Comparison of ENCODE assay signal across 25 cellular contexts in the genomic region with DNA sequence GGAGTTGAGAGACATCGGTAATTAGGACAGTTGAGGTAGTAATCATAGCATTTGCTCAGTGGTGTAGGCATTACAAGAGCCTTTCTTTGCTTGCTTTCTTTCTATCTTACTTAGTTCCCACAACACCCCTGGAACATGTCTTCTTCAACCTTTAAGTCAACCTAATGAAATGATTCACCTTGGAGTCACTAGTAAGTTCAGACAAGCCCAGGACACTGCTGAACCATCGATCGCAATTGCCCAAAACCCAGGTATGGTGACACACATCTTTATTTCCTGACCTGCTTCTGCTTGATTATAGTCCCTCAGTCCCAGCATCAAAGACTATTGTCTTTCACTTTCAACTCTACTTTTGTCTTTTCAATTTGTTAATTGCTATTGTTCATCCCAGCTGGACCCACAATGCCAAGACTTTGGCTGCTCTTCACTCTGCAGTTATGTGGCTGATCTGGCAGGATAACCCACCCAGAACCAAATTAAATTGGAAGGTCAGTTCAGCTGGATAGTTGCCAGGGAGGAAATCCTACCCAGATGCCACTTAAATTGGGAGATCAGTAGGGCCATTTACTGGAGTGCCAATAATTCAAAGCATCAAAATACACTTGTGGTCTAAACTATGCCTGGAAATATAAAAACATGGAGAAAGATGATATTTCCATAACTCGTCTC.
"Had no signal": no experiment of that assay in that cellular context is flagged by ENCODE, and none has a peak within 500 bp of the region (broad histone marks: within the 10 kb centered on the region; RNA-seq: fewer than 3 reads in every experiment).

No MANE protein-coding gene starts in this region.

- DNase-seq: activated CD4-positive, alpha-beta T cell treated with anti-CD3 and anti-CD28 coated beads for 1 hour; activated CD4-positive, alpha-beta T cell treated with anti-CD3 and anti-CD28 coated beads, Interleukin-2, amount 50 U/mL, for 4 hours; activated CD8-positive, alpha-beta memory T cell treated with anti-CD3 and anti-CD28 coated beads, Interleukin-2, amount 50 U/mL, for 48 hours; activated naive CD4-positive, alpha-beta T cell; activated T-cell treated with anti-CD3 and anti-CD28 coated beads, Interleukin-2, amount 50 U/mL, for 4 hours; adrenal gland; brain microvascular endothelial cell; central memory CD4-positive, alpha-beta T cell; dermis blood vessel endothelial cell; effector CD8-positive, alpha-beta T cell; foreskin keratinocyte; immature natural killer cell; lower lobe of right lung; naive B cell; nucleus accumbens; right lobe of liver; small intestine; stimulated activated CD4-positive, alpha-beta T cell treated with anti-CD3 and anti-CD28 coated beads, Interleukin-2, amount 100 ng/mL, for 24 hours; stimulated activated naive CD8-positive, alpha-beta T cell treated with anti-CD3 and anti-CD28 coated beads, Interleukin-15, amount 100 ng/mL, for 72 hours; tibial artery; WERI-Rb-1 had no signal

- H3K27me3 Mint-ChIP-seq: activated naive CD8-positive, alpha-beta T cell; stimulated activated naive CD8-positive, alpha-beta T cell treated with anti-CD3 and anti-CD28 coated beads, Interleukin-15, amount 100 ng/mL, for 72 hours had no signal

- H3K36me3 Mint-ChIP-seq: activated naive CD8-positive, alpha-beta T cell; immature natural killer cell; naive B cell; stimulated activated effector memory CD8-positive, alpha-beta T cell treated with anti-CD3 and anti-CD28 coated beads, Interleukin-12 subunit alpha, Interleukin-12 subunit beta, amount 100 ng/mL, for 72 hours had no signal

- H3K4me1 Mint-ChIP-seq: immature natural killer cell; naive B cell; stimulated activated effector memory CD8-positive, alpha-beta T cell treated with anti-CD3 and anti-CD28 coated beads, Interleukin-12 subunit alpha, Interleukin-12 subunit beta, amount 100 ng/mL, for 72 hours; stimulated activated naive CD8-positive, alpha-beta T cell treated with anti-CD3 and anti-CD28 coated beads, Interleukin-15, amount 100 ng/mL, for 72 hours had no signal

- H3K4me3 Mint-ChIP-seq: activated naive CD8-positive, alpha-beta T cell; activated T-cell treated with anti-CD3 and anti-CD28 coated beads, Interleukin-2, amount 50 U/mL, for 4 hours; immature natural killer cell; naive B cell; stimulated activated effector memory CD8-positive, alpha-beta T cell treated with anti-CD3 and anti-CD28 coated beads, Interleukin-12 subunit alpha, Interleukin-12 subunit beta, amount 100 ng/mL, for 72 hours; stimulated activated naive CD8-positive, alpha-beta T cell treated with anti-CD3 and anti-CD28 coated beads, Interleukin-15, amount 100 ng/mL, for 72 hours had no signal

- H3K27ac Mint-ChIP-seq: activated naive CD8-positive, alpha-beta T cell; activated T-helper 2 cell treated with anti-CD3 and anti-CD28 coated beads, Interferon-gamma antibody, Interleukin-2, Interleukin-4, amounts not matched to agents 10 μg/mL and 5 μg/mL and 100 μg/mL, durations not matched to agents 14 hours and 24 hours and 36 hours; immature natural killer cell; naive B cell; stimulated activated effector memory CD8-positive, alpha-beta T cell treated with anti-CD3 and anti-CD28 coated beads, Interleukin-12 subunit alpha, Interleukin-12 subunit beta, amount 100 ng/mL, for 72 hours; stimulated activated naive CD8-positive, alpha-beta T cell treated with anti-CD3 and anti-CD28 coated beads, Interleukin-15, amount 100 ng/mL, for 72 hours had no signal

- ATAC-seq: activated T-cell treated with anti-CD3 and anti-CD28 coated beads, Interleukin-2, amount 50 U/mL, for 4 hours; foreskin keratinocyte; left lobe of liver; lower lobe of right lung; right lobe of liver; stimulated activated effector memory CD8-positive, alpha-beta T cell treated with anti-CD3 and anti-CD28 coated beads, Interleukin-12 subunit alpha, Interleukin-12 subunit beta, amount 100 ng/mL, for 72 hours; stimulated activated naive CD8-positive, alpha-beta T cell treated with anti-CD3 and anti-CD28 coated beads, Interleukin-15, amount 100 ng/mL, for 72 hours had no signal

- H3K9me3 Mint-ChIP-seq: stimulated activated effector memory CD8-positive, alpha-beta T cell treated with anti-CD3 and anti-CD28 coated beads, Interleukin-12 subunit alpha, Interleukin-12 subunit beta, amount 100 ng/mL, for 72 hours; stimulated activated naive CD8-positive, alpha-beta T cell treated with anti-CD3 and anti-CD28 coated beads, Interleukin-15, amount 100 ng/mL, for 72 hours had no signal
